ENCODE assay signal across 8 cellular contexts in the genomic region with DNA sequence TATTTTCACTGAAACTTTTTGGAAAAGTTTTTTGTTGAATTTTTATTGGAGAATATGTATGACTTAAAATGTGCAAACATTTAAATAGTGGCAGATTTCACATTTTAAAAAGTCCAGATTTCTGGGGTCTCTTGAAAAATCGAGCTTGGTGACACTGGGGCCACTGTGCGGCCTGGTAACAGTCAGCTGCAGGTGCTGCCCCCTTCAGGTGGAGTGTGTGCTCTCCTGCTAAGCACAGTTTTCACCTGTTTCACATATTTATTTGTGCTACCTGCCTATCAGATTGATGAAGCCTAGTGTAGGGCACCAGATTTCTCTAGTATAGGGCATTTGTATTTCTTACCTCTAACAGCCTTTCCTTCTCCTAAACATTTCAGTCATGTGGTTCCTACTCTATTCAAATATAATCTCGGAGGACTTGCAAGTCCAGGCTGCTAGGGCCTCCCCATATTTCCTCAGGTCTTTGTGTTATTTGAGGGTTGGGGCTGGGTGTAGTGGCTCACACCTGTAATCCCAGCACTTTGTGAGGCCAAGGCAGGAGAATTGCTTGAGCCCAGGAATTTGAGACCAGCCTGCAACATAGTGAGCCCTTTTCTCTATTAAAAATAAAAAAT.
DNase-seq lines count a peak whose midpoint lies in the region; ATAC-seq and TF ChIP-seq lines count a peak whose summit lies in the region.

No MANE protein-coding gene starts in this region.

- H3K4me2 ChIP-seq in DND-41 (ENCODE audit: insufficient read depth, low read length) = no peak overlapping the region

- H2AFZ ChIP-seq in DND-41 (ENCODE audit: low read depth, low read length) = no peak overlapping the region

- H3K4me3 ChIP-seq in DND-41 (ENCODE audit: low read depth in 1 of 2, low read length in 2 of 2) (no peak overlapping the region), body of pancreas (no peak overlapping the region), mucosa of descending colon (no peak overlapping the region)

- no peak overlapping the region for H3K27ac ChIP-seq in DND-41 (ENCODE audit: low read length)
- H3K27ac ChIP-seq in body of pancreas = no peak overlapping the region

- TF ChIP-seq POLR2A in body of pancreas (IDR thresholded peaks at IDR 0.05) = no peak

- no peaks in the 10 kb centered on the region for H3K79me2 ChIP-seq in DND-41 (ENCODE audit: insufficient read depth, low read length)

- no peaks in the 10 kb centered on the region for H4K20me1 ChIP-seq in DND-41 (ENCODE audit: insufficient read depth, low read length)

- intact Hi-C loops in body of pancreas (cut with DNase I) (no loop called here), mucosa of descending colon (cut with DNase I, micrococcal nuclease) (no loop called here)

- DNase-seq in DND-41 (peak; percentile 11), body of pancreas (peak; percentile 36 to 68 (median 46)), mucosa of descending colon (peak in 2 of 3 donors; percentile 65 to 76), T-helper 9 cell (no peak), NCI-H446 (lab: John Stamatoyannopoulos, UW) (no peak), NCI-H2029 (lab: John Stamatoyannopoulos, UW) (no peak), NCI-H345 (lab: John Stamatoyannopoulos, UW) (no peak)

- H3K27me3 ChIP-seq in DND-41 (ENCODE audit: insufficient read depth, low read length, poor library complexity) = no peaks in the 10 kb centered on the region
- no peaks in the 10 kb centered on the region for H3K27me3 ChIP-seq in body of pancreas

- WGBS in body of pancreas, 2 donors = 75 to 85% methylated on average over 3 of the region's 3 CpGs

- no peaks in the 10 kb centered on the region for H3K9me3 ChIP-seq in DND-41 (ENCODE audit: insufficient read depth, low read length, severe bottlenecking)
- no peaks in the 10 kb centered on the region for H3K9me3 ChIP-seq in body of pancreas
- no peaks in the 10 kb centered on the region for H3K9me3 ChIP-seq in mucosa of descending colon

- no peak overlapping the region for H3K9ac ChIP-seq in DND-41 (ENCODE audit: low read depth, low read length)

- H3K4me1 ChIP-seq in DND-41 (ENCODE audit: insufficient read depth, low read length) (no peaks in the 10 kb centered on the region), body of pancreas (peaks cover 9% of the 10 kb centered on the region), mucosa of descending colon (ENCODE audit: low read depth) (no peaks in the 10 kb centered on the region)

- TF ChIP-seq CTCF in DND-41 (IDR thresholded peaks at IDR 0.05; ENCODE audit: borderline replicate concordance, extremely low read depth, low read length, poor library complexity, severe bottlenecking) = peak; percentile 32
- peak; percentile 32 to 49 (median 45) for TF ChIP-seq CTCF in body of pancreas (IDR thresholded peaks at IDR 0.05)
- TF ChIP-seq CTCF in mucosa of descending colon (IDR thresholded peaks at IDR 0.05) = no peak

- H3K36me3 ChIP-seq in DND-41 (ENCODE audit: insufficient read depth, low read length) (no peaks in the 10 kb centered on the region), body of pancreas (replicated peaks in 1 of 2; ENCODE audit: insufficient read depth in 1 of 2, low read depth in 2 of 2) (no peaks in the 10 kb centered on the region), mucosa of descending colon (ENCODE audit: low read depth) (no peaks in the 10 kb centered on the region)

- ATAC-seq in DND-41 (ENCODE audit: insufficient read depth, low read depth) (no peak), HG02759 (IDR thresholded peaks at IDR 0.05; ENCODE audit: unreplicated experiment) (peak; percentile 58), body of pancreas (peak; percentile 47), mucosa of descending colon (peak; percentile 74)

Comparison
In these comparisons a context has a peak if more than half of its experiments do, and no peak if none do; other contexts are left out.
1. DNase-seq: peak in DND-41 (single experiment), body of pancreas (4 of 4) and mucosa of descending colon (2 of 3); none in T-helper 9 cell (single experiment), NCI-H446 (0 of 2), NCI-H2029 (single experiment) and NCI-H345 (single experiment).